ENCODE assay signal across 22 cellular contexts in genomic region chr11:33532720-33533119, GRCh38.
"Had no signal": no experiment of that assay in that cellular context is flagged by ENCODE, and none has a peak within 500 bp of the region (broad histone marks: within the 10 kb centered on the region; RNA-seq: fewer than 3 reads in every experiment).

No MANE protein-coding gene starts in this region.

- H3K9me3 ChIP-seq: prostate gland had no signal

- ATAC-seq: activated naive CD4-positive, alpha-beta T cell treated with anti-CD3 and anti-CD28 coated beads, Interleukin-2, amount 50 U/mL, for 72 hours; lower lobe of right lung; natural killer cell; right cardiac atrium; stimulated activated naive CD8-positive, alpha-beta T cell treated with anti-CD3 and anti-CD28 coated beads, Interleukin-15, amount 100 ng/mL, for 72 hours had no signal

- H3K4me1 ChIP-seq: lower lobe of right lung, prostate gland had no signal

- H3K36me3 ChIP-seq: lower lobe of right lung, prostate gland, WERI-Rb-1 had no signal

- H3K27me3 ChIP-seq: dorsolateral prefrontal cortex, foreskin keratinocyte had no signal

- DNase-seq: activated CD4-positive, alpha-beta T cell treated with anti-CD3 and anti-CD28 coated beads for 1 hour; activated CD4-positive, alpha-beta T cell treated with anti-CD3 and anti-CD28 coated beads, Interleukin-2, amount 50 U/mL, for 4 hours; activated gamma-delta T cell treated with Interleukin-2 at 50 U/mL for 16 hours; caudate nucleus; dorsolateral prefrontal cortex; endodermal cell; foreskin keratinocyte; hippocampal formation; lower lobe of right lung; natural killer cell; right cardiac atrium; stimulated activated CD4-positive, alpha-beta T cell treated with anti-CD3 and anti-CD28 coated beads, Interleukin-15, amount 100 ng/mL, for 24 hours; stimulated activated CD4-positive, alpha-beta T cell treated with anti-CD3 and anti-CD28 coated beads, Interleukin-2, amount 100 ng/mL, for 48 hours; stimulated activated naive CD8-positive, alpha-beta T cell treated with anti-CD3 and anti-CD28 coated beads, Interleukin-15, amount 100 ng/mL, for 72 hours; SW 1271; trophoblast cell; WERI-Rb-1 had no signal

- H3K4me1 Mint-ChIP-seq: natural killer cell; stimulated activated naive CD8-positive, alpha-beta T cell treated with anti-CD3 and anti-CD28 coated beads, Interleukin-15, amount 100 ng/mL, for 72 hours had no signal

- H3K27ac ChIP-seq: epithelial cell of prostate, foreskin keratinocyte, lower lobe of right lung, prostate gland, WERI-Rb-1 had no signal

- H3K4me3 Mint-ChIP-seq: activated T-helper 1 cell treated with anti-CD3 and anti-CD28 coated beads, Interleukin-12 subunit alpha, Interleukin-12 subunit beta, Interleukin-2, Interleukin-4 antibody, amounts not matched to agents 30 ng/mL and 10 ng/mL and 1 ng/mL, durations not matched to agents 14 hours and 24 hours and 36 hours; endodermal cell; natural killer cell; stimulated activated naive CD8-positive, alpha-beta T cell treated with anti-CD3 and anti-CD28 coated beads, Interleukin-15, amount 100 ng/mL, for 72 hours had no signal

- H3K27ac Mint-ChIP-seq: activated naive CD4-positive, alpha-beta T cell treated with anti-CD3 and anti-CD28 coated beads, Interleukin-2, amount 50 U/mL, for 72 hours; activated T-helper 1 cell treated with anti-CD3 and anti-CD28 coated beads, Interleukin-12 subunit alpha, Interleukin-12 subunit beta, Interleukin-2, Interleukin-4 antibody, amounts not matched to agents 30 ng/mL and 10 ng/mL and 1 ng/mL, durations not matched to agents 14 hours and 24 hours and 36 hours; endodermal cell; natural killer cell; stimulated activated naive CD8-positive, alpha-beta T cell treated with anti-CD3 and anti-CD28 coated beads, Interleukin-15, amount 100 ng/mL, for 72 hours had no signal

- H3K4me3 ChIP-seq: dorsolateral prefrontal cortex, lower lobe of right lung, prostate gland, skin epidermis had no signal

- H3K36me3 Mint-ChIP-seq: activated naive CD4-positive, alpha-beta T cell treated with anti-CD3 and anti-CD28 coated beads, Interleukin-2, amount 50 U/mL, for 72 hours had no signal
